19 cellular contexts compared by ENCODE assay signal in genomic region chr17:67027031-67027628, GRCh38. TPM values are rescaled to one million over a fixed set of nuclear protein-coding genes. Genes with fewer than 3 reads are reported as not detected.
DNase-seq lines count a peak whose midpoint lies in the region; TF ChIP-seq lines count a peak whose summit lies in the region.
"Had no signal": no experiment of that assay in that cellular context is flagged by ENCODE, and none has a peak within 500 bp of the region (broad histone marks: within the 10 kb centered on the region; RNA-seq: fewer than 3 reads in every experiment).

No MANE protein-coding gene starts in this region.

- TF ChIP-seq CTCF in AG10803 (conservative IDR thresholded peaks at IDR 0.05; ENCODE audit: low read length) (no peak), HEK293 (tag by site-specific recombination; IDR thresholded peaks at IDR 0.05) (no peak), thyroid gland (IDR thresholded peaks at IDR 0.05) (no peak)

- CTCF ChIA-PET in HEK293 (lab: Yijun Ruan, JAX), result no interaction called here

- intact Hi-C loops in thyroid gland (cut with DNase I), result no loop called here

- no peak overlapping the region for H3K4me3 ChIP-seq in AG10803 (ENCODE audit: low read length)
- H3K4me3 ChIP-seq in HEK293 (ENCODE audit: low read depth, low read length), result no peak overlapping the region
- no peak overlapping the region for H3K4me3 ChIP-seq in thyroid gland (replicated peaks in 1 of 3)
- H3K4me3 ChIP-seq: stomach had no signal

- no peak overlapping the region for H3K27ac ChIP-seq in HEK293 (ENCODE audit: extremely low read depth, low read depth, low read length)
- no peak overlapping the region for H3K27ac ChIP-seq in thyroid gland
- H3K27ac ChIP-seq: VCaP had no signal

- WGBS in thyroid gland, 2 donors, result 81 to 87% methylated on average over 7 to 12 of the region's 12 CpGs

- DNase-seq in AG10803 (ENCODE audit: low read depth) (peak; percentile 16), astrocyte of the hippocampus (ENCODE audit: low read depth, low spot score) (peak; percentile 80), kidney tubule cell (ENCODE audit: low spot score) (peak; percentile 34), thyroid gland (no peak), GDM1 (lab: John Stamatoyannopoulos, UW) (no peak), dedifferentiated amniotic fluid mesenchymal stem cell (ENCODE audit: extremely low spot score) (no peak), SK-N-DZ (ENCODE audit: low spot score) (no peak)
- DNase-seq: activated CD4-positive, alpha-beta memory T cell treated with anti-CD3 and anti-CD28 coated beads, Interleukin-2, amount 10 ng/mL, durations not matched to agents 7 days and 5 days; H7; MV-4-11; naive thymus-derived CD8-positive, alpha-beta T cell; NCI-H2081 treated with DMSO at 0.1 percent for 48 hours; NCI-H526; OCI-M1; stomach had no signal

- TF ChIP-seq POLR2A in thyroid gland (IDR thresholded peaks at IDR 0.05), result no peak

- H3K36me3 ChIP-seq in HEK293 (ENCODE audit: control insufficient read depth in 2 of 2, insufficient read depth in 1 of 2, low read length in 2 of 2) (no peaks in the 10 kb centered on the region), thyroid gland (no peaks in the 10 kb centered on the region)
- H3K36me3 ChIP-seq: stomach had no signal

- H3K27me3 ChIP-seq in thyroid gland, result no peaks in the 10 kb centered on the region
- H3K27me3 ChIP-seq: stomach had no signal

- H3K9me3 ChIP-seq in HEK293 (ENCODE audit: control insufficient read depth, insufficient read depth, low read depth, low read length) (no peaks in the 10 kb centered on the region), thyroid gland (no peaks in the 10 kb centered on the region)
- H3K9me3 ChIP-seq: stomach had no signal

- no peaks in the 10 kb centered on the region for H3K4me1 ChIP-seq in HEK293 (ENCODE audit: control insufficient read depth, insufficient read depth, low read length)
- no peaks in the 10 kb centered on the region for H3K4me1 ChIP-seq in thyroid gland

- POLR2A ChIA-PET in HEK293 (lab: Yijun Ruan, JAX), result no interaction called here

TF ChIP-seq in HEK293, 187 proteins besides CTCF, POLR2A, EP300 and RAD21:
- no peak for TF ChIP-seq REPIN1 (tag by site-specific recombination; IDR thresholded peaks at IDR 0.05; ENCODE audit: low read depth)
- TF ChIP-seq ZNF654 (tag by site-specific recombination; IDR thresholded peaks at IDR 0.05; ENCODE audit: low read depth), result no peak
- no peak for TF ChIP-seq ZFP69B (tag by site-specific recombination; IDR thresholded peaks at IDR 0.05)
- TF ChIP-seq GLIS2 (tag by site-specific recombination; IDR thresholded peaks at IDR 0.05), result peak; percentile 31; the same call in 1 of the 2 replicates
- TF ChIP-seq GLIS1 (tag by site-specific recombination; IDR thresholded peaks at IDR 0.05), result 0 out of 2 replicates have a peak, but pooled peaks have one; percentile 11
- TF ChIP-seq ZNF121 (tag by site-specific recombination; IDR thresholded peaks at IDR 0.05), result no peak
- no peak for TF ChIP-seq ZNF549 (tag by site-specific recombination; IDR thresholded peaks at IDR 0.05)
- TF ChIP-seq ZNF266 (tag by site-specific recombination; IDR thresholded peaks at IDR 0.05; ENCODE audit: low read depth), result no peak
- TF ChIP-seq HIC1 (tag by site-specific recombination; IDR thresholded peaks at IDR 0.05), result no peak
- no peak for TF ChIP-seq ZBTB11 (tag by site-specific recombination; conservative IDR thresholded peaks at IDR 0.05; ENCODE audit: low read depth)
- TF ChIP-seq ZNF26 (tag by site-specific recombination; IDR thresholded peaks at IDR 0.05), result no peak
- TF ChIP-seq ZSCAN18 (tag by site-specific recombination; IDR thresholded peaks at IDR 0.05), result no peak
TF ChIP-seq in HEK293: peak in this region for 2.

RNA-seq across cellular contexts. Expression of gene CACNG1, which starts 17.2 kb away (rescaled TPM):
- not detected for total RNA-seq in thyroid gland
- polyA plus RNA-seq in SK-N-DZ (2014; cell fraction: cytosol; rRNA removed), result not detected in 2 replicates
- 0.12 TPM in 1 of 2 replicates, not detected in the other for polyA plus RNA-seq in SK-N-DZ (2014; cell fraction: nucleus; rRNA removed)
- total RNA-seq: activated CD4-positive, alpha-beta memory T cell treated with anti-CD3 and anti-CD28 coated beads, Interleukin-2, amount 10 ng/mL, durations not matched to agents 7 days and 5 days; H7; lung microvascular endothelial cell; naive thymus-derived CD8-positive, alpha-beta T cell; posterior vena cava; stomach had no signal
- polyA plus RNA-seq: naive thymus-derived CD8-positive, alpha-beta T cell; stomach had no signal

Comparison
In these comparisons a context has a peak if more than half of its experiments do, and no peak if none do; other contexts are left out.
1. DNase-seq: peak in AG10803 (single experiment), astrocyte of the hippocampus (single experiment) and kidney tubule cell (single experiment); none in thyroid gland (0 of 2), GDM1 (single experiment), dedifferentiated amniotic fluid mesenchymal stem cell (single experiment) and SK-N-DZ (single experiment).